ENCODE assay signal across 16 cellular contexts in the genomic region with DNA sequence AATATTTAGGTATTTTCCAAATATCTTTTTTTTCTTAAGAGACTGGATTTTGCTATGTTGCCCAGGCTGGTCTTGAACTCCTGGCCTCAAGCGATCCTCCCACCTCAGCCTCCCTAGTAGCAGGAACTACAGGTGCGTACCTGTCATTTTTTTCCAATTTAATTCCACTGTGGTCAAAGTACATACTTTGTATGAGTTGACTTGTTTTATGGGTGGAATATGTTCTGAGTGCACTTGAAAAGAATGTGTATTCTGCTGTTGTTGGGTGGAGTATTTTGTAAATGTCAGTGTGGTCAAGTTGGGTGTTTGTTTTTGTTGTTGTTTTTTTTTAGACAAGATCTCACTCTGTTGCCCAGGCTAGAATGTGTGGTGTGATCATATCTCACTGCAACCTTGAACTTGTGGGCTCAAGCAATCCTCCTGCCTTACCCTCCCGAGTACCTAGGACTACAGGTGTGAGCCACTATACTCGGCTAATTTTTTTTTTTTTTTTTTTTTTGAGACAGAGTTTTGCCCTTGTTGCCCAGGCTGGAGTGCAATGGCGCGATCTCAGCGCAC. TPM values are rescaled to one million over a fixed set of nuclear protein-coding genes. Genes with fewer than 3 reads are reported as not detected.
DNase-seq lines count a peak whose midpoint lies in the region; ATAC-seq and TF ChIP-seq lines count a peak whose summit lies in the region.
"Had no signal": no experiment of that assay in that cellular context is flagged by ENCODE, and none has a peak within 500 bp of the region (broad histone marks: within the 10 kb centered on the region; RNA-seq: fewer than 3 reads in every experiment).

No MANE protein-coding gene starts in this region.

- TF ChIP-seq POLR2A in transverse colon (IDR thresholded peaks at IDR 0.05) = no peak

- H3K27me3 ChIP-seq in adipocyte (replicated peaks; ENCODE audit: control insufficient read depth, insufficient read depth, low read length) (no peaks in the 10 kb centered on the region), transverse colon (no peaks in the 10 kb centered on the region)

- no peaks in the 10 kb centered on the region for H3K36me3 ChIP-seq in adipocyte (ENCODE audit: control insufficient read depth, insufficient read depth, low read length, severe bottlenecking)
- H3K36me3 ChIP-seq in transverse colon = no peaks in the 10 kb centered on the region

- DNase-seq in activated CD8-positive, alpha-beta memory T cell treated with anti-CD3 and anti-CD28 coated beads, Interleukin-2, amount 10 ng/mL, durations not matched to agents 7 days and 5 days = no peak
- DNase-seq in activated CD8-positive, alpha-beta memory T cell treated with anti-CD3 and anti-CD28 coated beads, Interleukin-2, amount 50 U/mL, for 4 hours = no peak
- DNase-seq in adipocyte (ENCODE audit: low read depth) (peak; percentile 22), left colon (no peak), transverse colon (no peak), AML-193 (lab: John Stamatoyannopoulos, UW) (no peak), dedifferentiated amniotic fluid mesenchymal stem cell (ENCODE audit: extremely low spot score) (no peak), activated T-cell treated with anti-CD3 and anti-CD28 coated beads for 4 hours (no peak)
- DNase-seq: CD8-positive, alpha-beta memory T cell; DMS53; GF-D8; GOT3; H9 had no signal

- no peaks in the 10 kb centered on the region for H3K9me3 Mint-ChIP-seq in activated CD8-positive, alpha-beta memory T cell treated with anti-CD3 and anti-CD28 coated beads, Interleukin-2, amount 10 ng/mL, durations not matched to agents 7 days and 5 days (ENCODE audit: low read depth)
- H3K9me3 Mint-ChIP-seq: CD14-positive monocyte; CD8-positive, alpha-beta memory T cell; H9 had no signal

- intact Hi-C loops in left colon (cut with DNase I, micrococcal nuclease) = no loop called here
- intact Hi-C loops in transverse colon (cut with DNase I; ENCODE audit: low total_unique reads) = no loop called here

- 67 to 84% methylated on average over 4 to 7 of the region's 7 CpGs for WGBS in transverse colon (ENCODE audit: low coverage in 1 of 2), 2 donors

- no peak overlapping the region for H3K4me3 ChIP-seq in adipocyte (ENCODE audit: low read length)
- H3K4me3 ChIP-seq in transverse colon = no peak overlapping the region
- H3K4me3 ChIP-seq: A549 had no signal

- H3K9ac ChIP-seq in adipocyte (ENCODE audit: low read length) = no peak overlapping the region

- H3K27ac ChIP-seq in transverse colon = peak overlapping the region in 3 of 4 donors; percentile 23 to 62 (median 57)
- H3K27ac ChIP-seq: A549 had no signal

- TF ChIP-seq EP300 in transverse colon (IDR thresholded peaks at IDR 0.05; ENCODE audit: low read depth) = no peak

- H3K4me1 Mint-ChIP-seq in activated CD8-positive, alpha-beta memory T cell treated with anti-CD3 and anti-CD28 coated beads, Interleukin-2, amount 10 ng/mL, durations not matched to agents 7 days and 5 days = peaks cover 36% of the 10 kb centered on the region

- H3K4me1 ChIP-seq in adipocyte (ENCODE audit: control insufficient read depth, insufficient read depth, low read length) (peaks cover 19% of the 10 kb centered on the region), transverse colon (peaks cover 12 to 50% (median 24%) of the 10 kb centered on the region in 4 donors)

- no peak overlapping the region for H3K4me3 Mint-ChIP-seq in activated CD8-positive, alpha-beta memory T cell treated with anti-CD3 and anti-CD28 coated beads, Interleukin-2, amount 10 ng/mL, durations not matched to agents 7 days and 5 days
- H3K4me3 Mint-ChIP-seq: CD14-positive monocyte; CD8-positive, alpha-beta memory T cell; H9 had no signal

- CTCF ChIA-PET in activated CD8-positive, alpha-beta memory T cell treated with anti-CD3 and anti-CD28 coated beads, Interleukin-2, amount 10 ng/mL, durations not matched to agents 7 days and 5 days (lab: Charles Lee) = interaction anchor here (1.7 to 2.4 kb wide), 2 partner anchors 7 to 13 kb away, joined by 6 to 10 read pairs; no protein-coding TSS in a partner anchor

- in situ Hi-C loops in transverse colon (cut with MboI; ENCODE audit: low pct_ligation_motif_present in 1 of 4, low pct_unique_long_range_greater_than_20kb in 1 of 4, low sequenced_read_pairs in 3 of 4) = no loop called here

- no peaks in the 10 kb centered on the region for H3K27me3 Mint-ChIP-seq in activated CD8-positive, alpha-beta memory T cell treated with anti-CD3 and anti-CD28 coated beads, Interleukin-2, amount 10 ng/mL, durations not matched to agents 7 days and 5 days
- H3K27me3 Mint-ChIP-seq: CD8-positive, alpha-beta memory T cell had no signal

- H3K9me3 ChIP-seq in adipocyte (ENCODE audit: control insufficient read depth, low read length) (no peaks in the 10 kb centered on the region), transverse colon (no peaks in the 10 kb centered on the region)
- H3K9me3 ChIP-seq: A549 had no signal

- ATAC-seq in activated CD8-positive, alpha-beta memory T cell treated with anti-CD3 and anti-CD28 coated beads, Interleukin-2, amount 10 ng/mL, durations not matched to agents 7 days and 5 days = no peak
- peak; percentile 76 for ATAC-seq in left colon
- ATAC-seq: A549, HepG2 had no signal

- peak overlapping the region; percentile 9 for H3K27ac Mint-ChIP-seq in activated CD8-positive, alpha-beta memory T cell treated with anti-CD3 and anti-CD28 coated beads, Interleukin-2, amount 10 ng/mL, durations not matched to agents 7 days and 5 days
- H3K27ac Mint-ChIP-seq: H9 had no signal

- H3K36me3 Mint-ChIP-seq in activated CD8-positive, alpha-beta memory T cell treated with anti-CD3 and anti-CD28 coated beads, Interleukin-2, amount 10 ng/mL, durations not matched to agents 7 days and 5 days = peaks cover 16% of the 10 kb centered on the region

- TF ChIP-seq CTCF in transverse colon (IDR thresholded peaks at IDR 0.05) = no peak

RNA-seq across cellular contexts. Expression of a gene that starts 17.9 kb away (rescaled TPM):
- 10 to 100 TPM; 16.5 to 18.1 TPM for total RNA-seq in activated CD8-positive, alpha-beta memory T cell treated with anti-CD3 and anti-CD28 coated beads, Interleukin-2, amount 10 ng/mL, durations not matched to agents 7 days and 5 days
- total RNA-seq in left colon (10 to 100 TPM; 20.5 to 26.2 TPM), transverse colon (10 to 100 TPM; 25.5 to 35.5 (median 32.5) TPM)

RNA-seq across cellular contexts. Expression of a gene that starts 18.8 kb away (rescaled TPM):
- 10 to 100 TPM; 13.8 to 16.7 TPM for total RNA-seq in activated CD8-positive, alpha-beta memory T cell treated with anti-CD3 and anti-CD28 coated beads, Interleukin-2, amount 10 ng/mL, durations not matched to agents 7 days and 5 days
- total RNA-seq in left colon = 10 to 100 TPM in 1 of 2 donors, 1 to 10 TPM in 1; 10.0 to 10.5 TPM
- total RNA-seq in transverse colon = 10 to 100 TPM in 3 of 4 donors, under 1 TPM in 1; 0.60 to 23.2 (median 14.0) TPM

RNA-seq across cellular contexts. Expression of a gene that starts 41.6 kb away (rescaled TPM):
- 10 to 100 TPM; 51.0 to 56.4 TPM for total RNA-seq in activated CD8-positive, alpha-beta memory T cell treated with anti-CD3 and anti-CD28 coated beads, Interleukin-2, amount 10 ng/mL, durations not matched to agents 7 days and 5 days
- total RNA-seq in left colon (100 to 1,000 TPM in 1 of 2 donors, 10 to 100 TPM in 1; 84.2 to 113 TPM), transverse colon (100 to 1,000 TPM; 109 to 434 (median 164) TPM)
